In the genomic region with DNA sequence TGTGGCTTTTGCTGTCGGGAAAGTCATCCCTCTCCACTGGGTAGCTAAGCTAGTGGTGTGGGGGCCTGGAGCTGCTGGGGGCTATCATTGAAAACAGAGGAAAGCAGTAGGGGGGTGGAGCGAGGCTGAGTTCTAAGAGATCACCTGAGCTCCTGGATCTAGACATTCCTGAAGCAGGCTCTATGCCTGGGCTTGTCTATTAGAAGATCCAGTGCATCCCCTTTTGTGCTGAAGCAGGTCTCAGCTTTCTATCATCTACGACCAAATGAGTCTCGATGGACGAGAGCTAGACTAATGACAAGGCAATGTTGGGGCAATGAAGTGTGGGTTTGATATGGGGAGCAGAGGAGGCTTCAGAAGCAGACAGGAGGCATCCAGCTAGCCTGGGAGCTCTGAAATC, we compare ENCODE assay signal across 1 cellular context.
TF ChIP-seq lines count a peak whose summit lies in the region.

No MANE protein-coding gene starts in this region.

TF ChIP-seq in HepG2, 621 proteins besides CTCF, POLR2A, EP300 and RAD21:
- TF ChIP-seq ZNF329 (CRISPR knock-in tag; IDR thresholded peaks at IDR 0.05; ENCODE audit: low read depth) (peak; percentile 96), ZNF232 (CRISPR knock-in tag; IDR thresholded peaks at IDR 0.05; ENCODE audit: borderline replicate concordance) (no peak)
